10 cellular contexts compared by ENCODE assay signal in the genomic region with DNA sequence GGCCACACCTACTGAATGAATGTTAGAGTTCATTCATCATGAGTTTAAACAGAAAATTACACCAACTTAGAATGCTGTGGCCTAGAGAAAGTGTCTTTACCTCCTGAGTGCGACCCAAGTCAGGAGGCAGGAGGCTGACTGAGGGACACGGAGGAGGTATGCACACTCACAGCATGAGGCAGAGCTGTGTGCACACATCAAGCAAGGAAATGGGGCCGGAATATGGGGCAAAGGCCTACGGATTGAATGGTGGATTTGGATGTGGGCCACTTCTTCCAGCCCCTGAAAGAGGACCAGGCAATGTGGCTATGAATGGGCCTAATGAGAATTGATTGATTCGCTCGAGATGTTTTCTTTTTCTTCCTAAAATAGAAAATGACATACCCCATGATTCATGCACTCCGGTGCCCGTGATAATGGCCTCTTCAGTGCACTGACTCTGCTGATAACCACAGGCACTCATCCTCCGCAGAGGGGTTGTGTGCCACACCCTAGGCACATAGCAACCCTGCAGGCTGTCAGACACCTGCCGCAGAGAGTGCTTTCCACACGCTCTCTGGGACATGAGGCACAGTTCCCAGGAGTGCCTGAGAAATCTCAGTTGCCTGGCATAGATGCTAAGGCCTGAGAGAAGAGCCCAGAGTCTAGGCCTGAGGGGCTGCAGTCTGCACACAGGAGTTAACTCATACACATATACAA.
DNase-seq lines count a peak whose midpoint lies in the region; ATAC-seq and TF ChIP-seq lines count a peak whose summit lies in the region.
"Had no signal": no experiment of that assay in that cellular context is flagged by ENCODE, and none has a peak within 500 bp of the region (broad histone marks: within the 10 kb centered on the region; RNA-seq: fewer than 3 reads in every experiment).

No MANE protein-coding gene starts in this region.

- no peak overlapping the region for H2AFZ ChIP-seq in neuronal stem cell (ENCODE audit: low read length)

- H4K8ac ChIP-seq in neuronal stem cell (ENCODE audit: low read depth, low read length) = no peak overlapping the region

- H3K4me1 ChIP-seq in colonic mucosa (no peaks in the 10 kb centered on the region), neuronal stem cell (ENCODE audit: control insufficient read depth in 2 of 2, insufficient read depth in 1 of 2, low read depth in 1 of 2, low read length in 2 of 2) (peaks cover 0 to 9% of the 10 kb centered on the region in 2 donors)
- H3K4me1 ChIP-seq in CD4-positive, alpha-beta memory T cell (ENCODE audit: insufficient read depth, low read length) = peaks cover 17% of the 10 kb centered on the region

- H2BK15ac ChIP-seq in neuronal stem cell (ENCODE audit: low read length) = no peak overlapping the region

- no peaks in the 10 kb centered on the region for H3K9me3 Mint-ChIP-seq in activated CD4-positive, alpha-beta T cell treated with anti-CD3 and anti-CD28 coated beads, Interleukin-2, amount 10 ng/mL, durations not matched to agents 7 days and 5 days
- peaks cover 0 to 2% (median 0%) of the 10 kb centered on the region in 8 donors for H3K9me3 Mint-ChIP-seq in CD4-positive, alpha-beta memory T cell

- H3K9ac ChIP-seq in colonic mucosa (ENCODE audit: low read depth in 2 of 2, low read length in 2 of 2) (peak overlapping the region in 1 of 2 donors; percentile 36), neuronal stem cell (ENCODE audit: low read depth, low read length, poor library complexity) (peak overlapping the region; percentile 47)

- H3K4ac ChIP-seq in neuronal stem cell (ENCODE audit: low read length) = no peak overlapping the region

- H2BK5ac ChIP-seq in neuronal stem cell (ENCODE audit: low read length) = no peak overlapping the region

- H3K27ac Mint-ChIP-seq in activated CD4-positive, alpha-beta T cell treated with anti-CD3 and anti-CD28 coated beads, Interleukin-2, amount 10 ng/mL, durations not matched to agents 7 days and 5 days = no peak overlapping the region
- peak overlapping the region in 1 of 7 donors; percentile 60 for H3K27ac Mint-ChIP-seq in CD4-positive, alpha-beta memory T cell
- H3K27ac Mint-ChIP-seq: activated naive CD8-positive, alpha-beta T cell had no signal

- CTCF ChIA-PET in activated CD4-positive, alpha-beta T cell treated with anti-CD3 and anti-CD28 coated beads, Interleukin-2, amount 10 ng/mL, durations not matched to agents 7 days and 5 days (lab: Charles Lee) = no interaction called here
- CTCF ChIA-PET in CD4-positive, alpha-beta memory T cell (lab: Charles Lee; ENCODE audit: partially characterized antibody) = interaction anchor here (1.5 kb wide), 1 partner anchor 93 kb away, joined by 3 read pairs; no protein-coding TSS in a partner anchor

- H3K23ac ChIP-seq in neuronal stem cell (ENCODE audit: low read depth, low read length, poor library complexity) = no peak overlapping the region

- H3K4me2 ChIP-seq in neuronal stem cell (ENCODE audit: insufficient read depth, low read length, poor library complexity, severe bottlenecking) = no peak overlapping the region

- no peak overlapping the region for H3K14ac ChIP-seq in neuronal stem cell (ENCODE audit: low read length)

- peak overlapping the region; percentile 61 for H3K18ac ChIP-seq in neuronal stem cell (ENCODE audit: low read length)

- no peaks in the 10 kb centered on the region for H3K36me3 ChIP-seq in colonic mucosa
- peaks cover 0 to 3% of the 10 kb centered on the region in 2 donors for H3K36me3 ChIP-seq in neuronal stem cell (replicated peaks in 1 of 2; ENCODE audit: control insufficient read depth in 2 of 2, insufficient read depth in 2 of 2, low read length in 2 of 2)
- no peaks in the 10 kb centered on the region for H3K36me3 ChIP-seq in CD4-positive, alpha-beta memory T cell (ENCODE audit: insufficient read depth, low read length)

- DNase-seq in Daoy (ENCODE audit: low read depth) (peak; percentile 73), NCI-H2227 (lab: John Stamatoyannopoulos, UW; ENCODE audit: unreplicated experiment) (peak; percentile 67), colonic mucosa (peak; percentile 65), neuronal stem cell (ENCODE audit: low spot score) (no peak), LoVo (ENCODE audit: low spot score) (no peak)
- DNase-seq in activated CD4-positive, alpha-beta T cell treated with anti-CD3 and anti-CD28 coated beads, Interleukin-2, amount 10 ng/mL, durations not matched to agents 7 days and 5 days = no peak
- DNase-seq in CD4-positive, alpha-beta memory T cell = no peak
- DNase-seq: stimulated activated CD4-positive, alpha-beta T cell treated with anti-CD3 and anti-CD28 coated beads, Interleukin-4, amount 100 ng/mL, for 24 hours had no signal

- no peaks in the 10 kb centered on the region for H3K36me3 Mint-ChIP-seq in activated CD4-positive, alpha-beta T cell treated with anti-CD3 and anti-CD28 coated beads, Interleukin-2, amount 10 ng/mL, durations not matched to agents 7 days and 5 days (ENCODE audit: low read depth)
- no peaks in the 10 kb centered on the region for H3K36me3 Mint-ChIP-seq in CD4-positive, alpha-beta memory T cell

- H4K91ac ChIP-seq in neuronal stem cell (ENCODE audit: low read depth, low read length, poor library complexity) = no peak overlapping the region

- H3K4me3 ChIP-seq in colonic mucosa (no peak overlapping the region), neuronal stem cell (ENCODE audit: low read length in 2 of 2) (no peak overlapping the region)
- no peak overlapping the region for H3K4me3 ChIP-seq in CD4-positive, alpha-beta memory T cell (ENCODE audit: low read length in 2 of 2)

- H2AK5ac ChIP-seq in neuronal stem cell (ENCODE audit: low read depth, low read length) = no peak overlapping the region

- H3K27me3 Mint-ChIP-seq in activated CD4-positive, alpha-beta T cell treated with anti-CD3 and anti-CD28 coated beads, Interleukin-2, amount 10 ng/mL, durations not matched to agents 7 days and 5 days = peaks cover 4% of the 10 kb centered on the region
- H3K27me3 Mint-ChIP-seq in CD4-positive, alpha-beta memory T cell = peaks cover 0 to 2% of the 10 kb centered on the region in 2 donors

- no peak overlapping the region for H3K4me3 Mint-ChIP-seq in activated CD4-positive, alpha-beta T cell treated with anti-CD3 and anti-CD28 coated beads, Interleukin-2, amount 10 ng/mL, durations not matched to agents 7 days and 5 days
- no peak overlapping the region for H3K4me3 Mint-ChIP-seq in CD4-positive, alpha-beta memory T cell
- H3K4me3 Mint-ChIP-seq: activated naive CD8-positive, alpha-beta T cell had no signal

- H3K27me3 ChIP-seq in colonic mucosa (no peaks in the 10 kb centered on the region), neuronal stem cell (ENCODE audit: control insufficient read depth in 3 of 3, insufficient read depth in 3 of 3, low read depth in 1 of 3, low read length in 3 of 3) (peaks cover 0 to 21% (median 0%) of the 10 kb centered on the region in 3 experiments)
- no peaks in the 10 kb centered on the region for H3K27me3 ChIP-seq in CD4-positive, alpha-beta memory T cell (ENCODE audit: insufficient read depth, low read length)

- H3K27ac ChIP-seq in colonic mucosa = peak overlapping the region; percentile 34
- no peak overlapping the region for H3K27ac ChIP-seq in neuronal stem cell (replicated peaks; ENCODE audit: low read length)
- H3K27ac ChIP-seq in CD4-positive, alpha-beta memory T cell (ENCODE audit: low read depth, low read length) = no peak overlapping the region

- H3K9me3 ChIP-seq in colonic mucosa = no peaks in the 10 kb centered on the region
- no peaks in the 10 kb centered on the region for H3K9me3 ChIP-seq in neuronal stem cell (replicated peaks in 1 of 2; ENCODE audit: control insufficient read depth in 2 of 2, insufficient read depth in 1 of 2, low read depth in 1 of 2, low read length in 2 of 2)
- no peaks in the 10 kb centered on the region for H3K9me3 ChIP-seq in CD4-positive, alpha-beta memory T cell (ENCODE audit: control insufficient read depth in 1 of 2, low read length in 2 of 2)

- no peak for TF ChIP-seq CTCF in colonic mucosa (IDR thresholded peaks at IDR 0.05)

- peaks cover 6% of the 10 kb centered on the region for H3K4me1 Mint-ChIP-seq in activated CD4-positive, alpha-beta T cell treated with anti-CD3 and anti-CD28 coated beads, Interleukin-2, amount 10 ng/mL, durations not matched to agents 7 days and 5 days
- peaks cover 7 to 17% (median 9%) of the 10 kb centered on the region in 4 donors for H3K4me1 Mint-ChIP-seq in CD4-positive, alpha-beta memory T cell

- no CpG with 5 or more reads among the region's 11 CpGs for WGBS in neuronal stem cell (ENCODE audit: extremely low coverage in 2 of 2, insufficient read length in 2 of 2, insufficient replicate concordance in 1 of 2), 2 donors

- H3K79me1 ChIP-seq in neuronal stem cell (ENCODE audit: low read depth, low read length) = no peaks in the 10 kb centered on the region

- POLR2A ChIA-PET in activated CD4-positive, alpha-beta T cell treated with anti-CD3 and anti-CD28 coated beads, Interleukin-2, amount 10 ng/mL, durations not matched to agents 7 days and 5 days (lab: Charles Lee) = no interaction called here
- POLR2A ChIA-PET in CD4-positive, alpha-beta memory T cell (lab: Charles Lee; ENCODE audit: partially characterized antibody) = no interaction called here

- no peak overlapping the region for H2BK12ac ChIP-seq in neuronal stem cell (ENCODE audit: low read length)

- intact Hi-C loops in colonic mucosa (cut with DNase I) = no loop called here
- intact Hi-C loops in CD4-positive, alpha-beta memory T cell (cut with micrococcal nuclease) = no loop called here

- no peak overlapping the region for H2BK120ac ChIP-seq in neuronal stem cell (ENCODE audit: low read depth, low read length)

- no peak for ATAC-seq in HG03565 (IDR thresholded peaks at IDR 0.05; ENCODE audit: unreplicated experiment)

Comparison
In these comparisons a context has a peak if more than half of its experiments do, and no peak if none do; other contexts are left out.
1. DNase-seq: peak in Daoy (single experiment), NCI-H2227 (single experiment) and colonic mucosa (single experiment); none in neuronal stem cell (single experiment), LoVo (single experiment), activated CD4-positive, alpha-beta T cell treated with anti-CD3 and anti-CD28 coated beads, Interleukin-2, amount 10 ng/mL, durations not matched to agents 7 days and 5 days (single experiment) and CD4-positive, alpha-beta memory T cell (0 of 5).